In the genomic region with DNA sequence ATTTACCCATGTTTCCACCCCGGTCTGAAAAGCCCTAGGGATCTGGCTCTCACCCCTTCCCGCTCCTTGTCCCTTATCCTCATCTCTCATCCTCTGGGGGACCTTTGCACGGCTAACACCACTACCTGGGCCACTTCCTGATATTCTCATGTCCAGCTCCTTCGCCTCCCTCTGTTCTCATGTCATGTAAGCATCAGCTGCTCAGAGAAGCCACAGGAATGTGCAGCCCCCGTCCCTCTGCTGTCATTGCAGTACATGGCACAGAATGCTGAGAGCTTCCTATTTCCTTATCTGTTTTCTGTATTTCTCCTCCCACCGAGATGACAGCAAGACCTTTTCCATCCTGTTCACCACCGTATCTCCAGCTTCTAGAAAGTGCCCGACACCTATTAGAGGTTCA, we compare ENCODE assay signal across 1 cellular context.
TF ChIP-seq lines count a peak whose summit lies in the region.

No MANE protein-coding gene starts in this region.

TF ChIP-seq in WTC11, 78 proteins besides CTCF, POLR2A, EP300 and RAD21 (continued from another document):
- TF ChIP-seq, protein P1, sequence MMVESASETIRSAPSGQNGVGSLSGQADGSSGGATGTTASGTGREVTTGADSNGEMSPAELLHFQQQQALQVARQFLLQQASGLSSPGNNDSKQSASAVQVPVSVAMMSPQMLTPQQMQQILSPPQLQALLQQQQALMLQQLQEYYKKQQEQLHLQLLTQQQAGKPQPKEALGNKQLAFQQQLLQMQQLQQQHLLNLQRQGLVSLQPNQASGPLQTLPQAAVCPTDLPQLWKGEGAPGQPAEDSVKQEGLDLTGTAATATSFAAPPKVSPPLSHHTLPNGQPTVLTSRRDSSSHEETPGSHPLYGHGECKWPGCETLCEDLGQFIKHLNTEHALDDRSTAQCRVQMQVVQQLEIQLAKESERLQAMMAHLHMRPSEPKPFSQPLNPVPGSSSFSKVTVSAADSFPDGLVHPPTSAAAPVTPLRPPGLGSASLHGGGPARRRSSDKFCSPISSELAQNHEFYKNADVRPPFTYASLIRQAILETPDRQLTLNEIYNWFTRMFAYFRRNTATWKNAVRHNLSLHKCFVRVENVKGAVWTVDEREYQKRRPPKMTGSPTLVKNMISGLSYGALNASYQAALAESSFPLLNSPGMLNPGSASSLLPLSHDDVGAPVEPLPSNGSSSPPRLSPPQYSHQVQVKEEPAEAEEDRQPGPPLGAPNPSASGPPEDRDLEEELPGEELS (CRISPR knock-in tag; IDR thresholded peaks at IDR 0.05): no peak
- no peak for TF ChIP-seq NFE2L1 (CRISPR knock-in tag; IDR thresholded peaks at IDR 0.05)
- TF ChIP-seq, protein P2, sequence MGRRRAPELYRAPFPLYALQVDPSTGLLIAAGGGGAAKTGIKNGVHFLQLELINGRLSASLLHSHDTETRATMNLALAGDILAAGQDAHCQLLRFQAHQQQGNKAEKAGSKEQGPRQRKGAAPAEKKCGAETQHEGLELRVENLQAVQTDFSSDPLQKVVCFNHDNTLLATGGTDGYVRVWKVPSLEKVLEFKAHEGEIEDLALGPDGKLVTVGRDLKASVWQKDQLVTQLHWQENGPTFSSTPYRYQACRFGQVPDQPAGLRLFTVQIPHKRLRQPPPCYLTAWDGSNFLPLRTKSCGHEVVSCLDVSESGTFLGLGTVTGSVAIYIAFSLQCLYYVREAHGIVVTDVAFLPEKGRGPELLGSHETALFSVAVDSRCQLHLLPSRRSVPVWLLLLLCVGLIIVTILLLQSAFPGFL (CRISPR knock-in tag; IDR thresholded peaks at IDR 0.05; ENCODE audit: borderline replicate concordance): no peak
- TF ChIP-seq, protein P3, sequence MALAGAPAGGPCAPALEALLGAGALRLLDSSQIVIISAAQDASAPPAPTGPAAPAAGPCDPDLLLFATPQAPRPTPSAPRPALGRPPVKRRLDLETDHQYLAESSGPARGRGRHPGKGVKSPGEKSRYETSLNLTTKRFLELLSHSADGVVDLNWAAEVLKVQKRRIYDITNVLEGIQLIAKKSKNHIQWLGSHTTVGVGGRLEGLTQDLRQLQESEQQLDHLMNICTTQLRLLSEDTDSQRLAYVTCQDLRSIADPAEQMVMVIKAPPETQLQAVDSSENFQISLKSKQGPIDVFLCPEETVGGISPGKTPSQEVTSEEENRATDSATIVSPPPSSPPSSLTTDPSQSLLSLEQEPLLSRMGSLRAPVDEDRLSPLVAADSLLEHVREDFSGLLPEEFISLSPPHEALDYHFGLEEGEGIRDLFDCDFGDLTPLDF (CRISPR knock-in tag; IDR thresholded peaks at IDR 0.05): no peak
- no peak for TF ChIP-seq ZBTB21 (CRISPR knock-in tag; IDR thresholded peaks at IDR 0.05; ENCODE audit: borderline replicate concordance)
- TF ChIP-seq NR2C2 (CRISPR knock-in tag; IDR thresholded peaks at IDR 0.05): no peak
- no peak for TF ChIP-seq TCF7 (CRISPR knock-in tag; IDR thresholded peaks at IDR 0.05; ENCODE audit: low read depth)
